ENCODE assay signal across 1 cellular context in genomic region chr3:38528457-38528856, GRCh38.
TF ChIP-seq lines count a peak whose summit lies in the region.

No MANE protein-coding gene starts in this region.

TF ChIP-seq in GM23338, 12 proteins besides CTCF, POLR2A, EP300 and RAD21 (continued from another document):
- TF ChIP-seq REST (IDR thresholded peaks at IDR 0.05; ENCODE audit: unreplicated experiment) (no peak), ZNF331 (CRISPR knock-in tag; IDR thresholded peaks at IDR 0.05; ENCODE audit: low read depth) (no peak), ZNF114 (CRISPR knock-in tag; IDR thresholded peaks at IDR 0.05) (no peak), EZH2phosphoT487 (IDR thresholded peaks at IDR 0.05; ENCODE audit: unreplicated experiment) (no peak), STAT1 (IDR thresholded peaks at IDR 0.05; ENCODE audit: unreplicated experiment) (no peak), JUNB (IDR thresholded peaks at IDR 0.05; ENCODE audit: unreplicated experiment) (no peak), ZNF462 (CRISPR knock-in tag; IDR thresholded peaks at IDR 0.05) (no peak)
TF ChIP-seq in GM23338: peak in this region for 0.
